ENCODE assay signal across 16 cellular contexts in genomic region chr7:149355390-149356048, GRCh38.
A peak's percentile ranks its signal among the peaks of the same experiment; 100 is the strongest.
DNase-seq lines count a peak whose midpoint lies in the region; ATAC-seq, FAIRE-seq and TF ChIP-seq lines count a peak whose summit lies in the region.
"Had no signal": no experiment of that assay in that cellular context is flagged by ENCODE, and none has a peak within 500 bp of the region (broad histone marks: within the 10 kb centered on the region; RNA-seq: fewer than 3 reads in every experiment).

No MANE protein-coding gene starts in this region.

- no peak overlapping the region for H2AFZ ChIP-seq in GM12878 (ENCODE audit: control insufficient read depth, low read depth, low read length)

- SMC1A ChIA-PET in GM12878 (lab: Charles Lee; ENCODE audit: uncharacterized antibody, unreplicated experiment), result no interaction called here

- H3K18ac ChIP-seq in mesendoderm (ENCODE audit: low read length), result no peak overlapping the region

- no peak overlapping the region for H2BK120ac ChIP-seq in mesendoderm (ENCODE audit: low read depth, low read length)

- ATAC-seq in GM12878 (no peak; the same call in 2 of the 3 replicates), HG02798 (IDR thresholded peaks at IDR 0.05; ENCODE audit: poor library complexity, unreplicated experiment) (no peak), GM19463 (IDR thresholded peaks at IDR 0.05; ENCODE audit: unreplicated experiment) (no peak)
- ATAC-seq: naive thymus-derived CD4-positive, alpha-beta T cell had no signal

- intact Hi-C loops in GM12878 (cut with micrococcal nuclease; ENCODE audit: unreplicated experiment), result no loop called here

- TF ChIP-seq EP300 in GM12878 (IDR thresholded peaks at IDR 0.05; ENCODE audit: borderline replicate concordance in 1 of 2, control insufficient read depth in 1 of 2, low read depth in 2 of 2, low read length in 2 of 2), result no peak

- H3K4ac ChIP-seq in mesendoderm (ENCODE audit: low read depth, low read length), result no peak overlapping the region

- in situ Hi-C loops in GM12878 (cut with MboI), result no loop called here

- H3K27me3 ChIP-seq in GM12878 (replicated peaks in 1 of 2; ENCODE audit: control insufficient read depth in 2 of 2, insufficient read depth in 2 of 2, low read length in 1 of 2) (no peaks in the 10 kb centered on the region), mesendoderm (ENCODE audit: insufficient read depth, low read length, poor library complexity) (no peaks in the 10 kb centered on the region), small intestine (ENCODE audit: control insufficient read depth in 2 of 2, insufficient read depth in 2 of 2, low read length in 2 of 2) (no peaks in the 10 kb centered on the region)
- H3K27me3 ChIP-seq: thyroid gland had no signal

- H3K79me2 ChIP-seq in GM12878 (ENCODE audit: control insufficient read depth, insufficient read depth, low read length) (no peaks in the 10 kb centered on the region), mesendoderm (ENCODE audit: control insufficient read depth, insufficient read depth, low read length) (no peaks in the 10 kb centered on the region)

- H3K56ac ChIP-seq in mesendoderm (ENCODE audit: low read length), result no peak overlapping the region

- H3K9ac ChIP-seq in GM12878 (ENCODE audit: control insufficient read depth, insufficient read depth, low read length) (no peak overlapping the region), mesendoderm (ENCODE audit: low read length) (no peak overlapping the region)

- RAD21 ChIA-PET in GM12878 (lab: Charles Lee; ENCODE audit: unreplicated experiment), result no interaction called here

- H3K9me3 ChIP-seq in GM12878 (replicated peaks; ENCODE audit: control insufficient read depth, insufficient read depth, low read length), result no peaks in the 10 kb centered on the region; the same call in 2 of the 3 replicates
- no peaks in the 10 kb centered on the region for H3K9me3 ChIP-seq in small intestine (ENCODE audit: control insufficient read depth, low read depth)
- H3K9me3 ChIP-seq: thyroid gland had no signal

- H2AK5ac ChIP-seq in mesendoderm (ENCODE audit: low read length), result no peak overlapping the region

- DNase-seq in NCI-H748 (lab: John Stamatoyannopoulos, UW; ENCODE audit: unreplicated experiment), result peak; percentile 33
- DNase-seq in NCI-H748 treated with DMSO at 0.1 percent for 48 hours (lab: John Stamatoyannopoulos, UW), result no peak
- DNase-seq in LHCN-M2 (ENCODE audit: low read depth), result peak; percentile 58
- DNase-seq in GM12878 (ENCODE audit: low read depth, low spot score), result no peak
- peak; percentile 92 for DNase-seq in mesendoderm
- DNase-seq in small intestine, result no peak
- DNase-seq: ACHN; activated effector memory CD4-positive, alpha-beta T cell treated with Interleukin-2 at 50 U/mL for 16 hours; DND-41; kidney; naive thymus-derived CD4-positive, alpha-beta T cell; NCI-H2029 treated with DMSO at 0.1 percent for 48 hours had no signal

- CTCF ChIA-PET in GM12878 (lab: Yijun Ruan, JAX), result interaction anchor here (0.7 kb wide), 1 partner anchor 10 kb away, joined by 3 read pairs; no protein-coding TSS in a partner anchor

- H3K4me3 ChIP-seq in GM12878 (no peak overlapping the region), mesendoderm (ENCODE audit: low read length) (no peak overlapping the region), small intestine (ENCODE audit: low read depth in 1 of 2, low read length in 2 of 2) (no peak overlapping the region)
- H3K4me3 ChIP-seq: thyroid gland had no signal

- H3K4me2 ChIP-seq in GM12878 (ENCODE audit: control insufficient read depth, insufficient read depth), result no peak overlapping the region
- no peak overlapping the region for H3K4me2 ChIP-seq in mesendoderm (ENCODE audit: low read length)

- H4K20me1 ChIP-seq in GM12878 (ENCODE audit: control insufficient read depth, insufficient read depth), result no peaks in the 10 kb centered on the region

- FAIRE-seq in GM12878 (lab: Jason Lieb, UNC) (no peak), small intestine (lab: Jason Lieb, UNC) (no peak)
- FAIRE-seq: endothelial cell of umbilical vein, kidney had no signal

- no peaks in the 10 kb centered on the region for H3K4me1 ChIP-seq in GM12878 (ENCODE audit: control insufficient read depth, insufficient read depth, low read length)
- no peaks in the 10 kb centered on the region for H3K4me1 ChIP-seq in mesendoderm (ENCODE audit: control insufficient read depth, low read depth, low read length)
- H3K4me1 ChIP-seq in small intestine (ENCODE audit: control insufficient read depth in 2 of 2, insufficient read depth in 1 of 2, low read depth in 1 of 2, low read length in 1 of 2), result no peaks in the 10 kb centered on the region
- H3K4me1 ChIP-seq: thyroid gland had no signal

- H2BK15ac ChIP-seq in mesendoderm (replicated peaks; ENCODE audit: low read depth), result no peak overlapping the region

- H3K27ac ChIP-seq in GM12878 (ENCODE audit: control insufficient read depth, insufficient read depth) (no peak overlapping the region), mesendoderm (ENCODE audit: low read depth, low read length) (no peak overlapping the region), small intestine (ENCODE audit: low read depth in 1 of 2, low read length in 1 of 2) (no peak overlapping the region)
- H3K27ac ChIP-seq: thyroid gland had no signal

- TF ChIP-seq POLR2A in GM12878 (IDR thresholded peaks at IDR 0.05; ENCODE audit: low read depth, low read length), result no peak

- no peak for TF ChIP-seq RAD21 in GM12878 (IDR thresholded peaks at IDR 0.05; ENCODE audit: insufficient read depth, low read depth, low read length)

- no peak overlapping the region for H2BK5ac ChIP-seq in mesendoderm (ENCODE audit: low read length)

- 40% methylated on average over 5 of the region's 5 CpGs for WGBS in GM12878 (ENCODE audit: insufficient coverage, insufficient replicate concordance, low lambda C conversion rate, missing lambda C conversion rate)
- no CpG with 5 or more reads among the region's 5 CpGs for WGBS in mesendoderm (ENCODE audit: extremely low coverage, insufficient coverage, low lambda C conversion rate)
- 35 to 46% (median 46%) methylated on average over 5 of the region's 5 CpGs for WGBS in small intestine, 3 donors

- POLR2A ChIA-PET in GM12878 (lab: Charles Lee), result no interaction called here

- no peak for TF ChIP-seq CTCF in GM12878 (IDR thresholded peaks at IDR 0.05 in 2 of 3, conservative IDR thresholded peaks at IDR 0.05 in 1 of 3; ENCODE audit: control insufficient read depth in 2 of 3, extremely low read depth in 1 of 3, insufficient read depth in 1 of 3, low read depth in 3 of 3, low read length in 3 of 3)

- H3K79me1 ChIP-seq in mesendoderm (ENCODE audit: low read length), result no peaks in the 10 kb centered on the region

- H3K23ac ChIP-seq in mesendoderm (ENCODE audit: low read length), result no peak overlapping the region

- H3K36me3 ChIP-seq in GM12878 (ENCODE audit: control insufficient read depth in 2 of 2, insufficient read depth in 2 of 2, low read length in 1 of 2) (no peaks in the 10 kb centered on the region), mesendoderm (ENCODE audit: control insufficient read depth, insufficient read depth, low read length) (no peaks in the 10 kb centered on the region), small intestine (ENCODE audit: control insufficient read depth in 2 of 2, insufficient read depth in 2 of 2, low read length in 2 of 2) (no peaks in the 10 kb centered on the region)
- H3K36me3 ChIP-seq: thyroid gland had no signal

- no TSS peak for BruUV-seq in GM12878 (replicated peaks; lab: Mats Ljungman, UMichigan)

- H4K8ac ChIP-seq in mesendoderm (ENCODE audit: low read depth, low read length), result no peak overlapping the region

- H4K5ac ChIP-seq in mesendoderm (ENCODE audit: low read length), result no peak overlapping the region

TF ChIP-seq in GM12878, 131 proteins besides CTCF, POLR2A, EP300 and RAD21:
- TF ChIP-seq, protein P1, sequence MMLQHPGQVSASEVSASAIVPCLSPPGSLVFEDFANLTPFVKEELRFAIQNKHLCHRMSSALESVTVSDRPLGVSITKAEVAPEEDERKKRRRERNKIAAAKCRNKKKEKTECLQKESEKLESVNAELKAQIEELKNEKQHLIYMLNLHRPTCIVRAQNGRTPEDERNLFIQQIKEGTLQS (IDR thresholded peaks at IDR 0.05; ENCODE audit: borderline replicate concordance, extremely low read depth, low read depth, low read length), result no peak
- TF ChIP-seq ZNF24 (IDR thresholded peaks at IDR 0.05), result peak; percentile 60

Comparison
In these comparisons a context has a peak if more than half of its experiments do, and no peak if none do; other contexts are left out.
1. DNase-seq: peak in NCI-H748 (single experiment), LHCN-M2 (single experiment) and mesendoderm (single experiment); none in NCI-H748 treated with DMSO at 0.1 percent for 48 hours (single experiment), GM12878 (single experiment) and small intestine (single experiment).